ENCODE assay signal across 1 cellular context in the genomic region with DNA sequence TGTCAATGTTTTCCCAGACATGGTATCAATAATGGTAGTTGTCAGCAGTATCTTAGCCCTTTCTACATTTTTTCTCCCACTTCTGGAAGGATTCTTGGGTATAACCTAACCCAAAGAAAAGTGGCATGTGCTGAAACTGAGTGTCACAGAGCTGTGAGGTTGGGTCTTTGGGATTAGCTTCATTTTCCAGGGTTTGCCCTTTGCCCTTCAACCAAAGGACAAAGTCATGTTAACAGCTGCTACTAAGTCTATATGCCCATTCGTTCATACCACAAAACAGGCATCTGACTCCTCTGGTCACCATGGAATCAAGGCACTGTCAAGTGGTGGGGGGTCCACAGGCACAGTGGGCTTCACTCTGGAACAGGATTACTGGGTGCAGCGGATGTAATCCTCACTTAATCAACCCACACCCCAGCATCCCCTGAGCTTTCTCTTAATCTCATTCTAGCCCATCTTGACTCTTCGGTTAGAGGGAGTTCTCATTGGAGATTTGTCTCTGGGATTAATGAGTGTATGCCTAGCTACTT.
TF ChIP-seq lines count a peak whose summit lies in the region.

No MANE protein-coding gene starts in this region.

TF ChIP-seq in GM23338, 12 proteins besides CTCF, POLR2A, EP300 and RAD21 (continued from another document):
- TF ChIP-seq, protein P1, sequence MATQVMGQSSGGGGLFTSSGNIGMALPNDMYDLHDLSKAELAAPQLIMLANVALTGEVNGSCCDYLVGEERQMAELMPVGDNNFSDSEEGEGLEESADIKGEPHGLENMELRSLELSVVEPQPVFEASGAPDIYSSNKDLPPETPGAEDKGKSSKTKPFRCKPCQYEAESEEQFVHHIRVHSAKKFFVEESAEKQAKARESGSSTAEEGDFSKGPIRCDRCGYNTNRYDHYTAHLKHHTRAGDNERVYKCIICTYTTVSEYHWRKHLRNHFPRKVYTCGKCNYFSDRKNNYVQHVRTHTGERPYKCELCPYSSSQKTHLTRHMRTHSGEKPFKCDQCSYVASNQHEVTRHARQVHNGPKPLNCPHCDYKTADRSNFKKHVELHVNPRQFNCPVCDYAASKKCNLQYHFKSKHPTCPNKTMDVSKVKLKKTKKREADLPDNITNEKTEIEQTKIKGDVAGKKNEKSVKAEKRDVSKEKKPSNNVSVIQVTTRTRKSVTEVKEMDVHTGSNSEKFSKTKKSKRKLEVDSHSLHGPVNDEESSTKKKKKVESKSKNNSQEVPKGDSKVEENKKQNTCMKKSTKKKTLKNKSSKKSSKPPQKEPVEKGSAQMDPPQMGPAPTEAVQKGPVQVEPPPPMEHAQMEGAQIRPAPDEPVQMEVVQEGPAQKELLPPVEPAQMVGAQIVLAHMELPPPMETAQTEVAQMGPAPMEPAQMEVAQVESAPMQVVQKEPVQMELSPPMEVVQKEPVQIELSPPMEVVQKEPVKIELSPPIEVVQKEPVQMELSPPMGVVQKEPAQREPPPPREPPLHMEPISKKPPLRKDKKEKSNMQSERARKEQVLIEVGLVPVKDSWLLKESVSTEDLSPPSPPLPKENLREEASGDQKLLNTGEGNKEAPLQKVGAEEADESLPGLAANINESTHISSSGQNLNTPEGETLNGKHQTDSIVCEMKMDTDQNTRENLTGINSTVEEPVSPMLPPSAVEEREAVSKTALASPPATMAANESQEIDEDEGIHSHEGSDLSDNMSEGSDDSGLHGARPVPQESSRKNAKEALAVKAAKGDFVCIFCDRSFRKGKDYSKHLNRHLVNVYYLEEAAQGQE (IDR thresholded peaks at IDR 0.05; ENCODE audit: unreplicated experiment): no peak
- TF ChIP-seq EZH2phosphoT487 (IDR thresholded peaks at IDR 0.05; ENCODE audit: unreplicated experiment): no peak
- no peak for TF ChIP-seq POLR2AphosphoS5 (IDR thresholded peaks at IDR 0.05; ENCODE audit: low read depth)
- TF ChIP-seq STAT1 (IDR thresholded peaks at IDR 0.05; ENCODE audit: unreplicated experiment): no peak
- no peak for TF ChIP-seq JUNB (IDR thresholded peaks at IDR 0.05; ENCODE audit: unreplicated experiment)
- TF ChIP-seq EZH2 (IDR thresholded peaks at IDR 0.05; ENCODE audit: low read depth, unreplicated experiment): no peak
- no peak for TF ChIP-seq ZNF114 (CRISPR knock-in tag; IDR thresholded peaks at IDR 0.05)
- no peak for TF ChIP-seq NANOG (IDR thresholded peaks at IDR 0.05; ENCODE audit: borderline replicate concordance)
- TF ChIP-seq ZNF331 (CRISPR knock-in tag; IDR thresholded peaks at IDR 0.05; ENCODE audit: low read depth): no peak
TF ChIP-seq in GM23338: peak in this region for 0.
